1 cellular context compared by ENCODE assay signal in the genomic region with DNA sequence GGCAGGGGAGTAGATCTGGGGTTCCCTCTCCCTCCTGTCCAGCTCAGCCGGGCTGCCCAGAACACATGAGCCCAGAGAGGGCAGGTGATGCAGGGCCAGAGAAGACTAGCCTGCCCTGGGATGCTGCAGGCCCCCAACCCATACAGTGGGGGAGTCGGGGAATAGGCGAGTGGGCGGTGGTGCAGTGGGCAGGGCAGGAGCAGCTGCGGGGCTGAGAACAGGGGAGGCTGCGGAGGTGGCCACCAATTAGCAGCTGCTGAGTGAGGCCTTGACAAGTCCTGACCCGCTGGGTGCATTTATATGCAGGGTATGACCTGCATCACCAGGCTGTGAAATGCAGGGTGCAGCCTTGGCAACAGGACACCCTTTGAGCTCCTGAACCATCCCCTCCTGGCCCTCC.
TF ChIP-seq lines count a peak whose summit lies in the region.

No MANE protein-coding gene starts in this region.

TF ChIP-seq in GM23338, 12 proteins besides CTCF, POLR2A, EP300 and RAD21 (continued from another document):
- TF ChIP-seq, protein P1, sequence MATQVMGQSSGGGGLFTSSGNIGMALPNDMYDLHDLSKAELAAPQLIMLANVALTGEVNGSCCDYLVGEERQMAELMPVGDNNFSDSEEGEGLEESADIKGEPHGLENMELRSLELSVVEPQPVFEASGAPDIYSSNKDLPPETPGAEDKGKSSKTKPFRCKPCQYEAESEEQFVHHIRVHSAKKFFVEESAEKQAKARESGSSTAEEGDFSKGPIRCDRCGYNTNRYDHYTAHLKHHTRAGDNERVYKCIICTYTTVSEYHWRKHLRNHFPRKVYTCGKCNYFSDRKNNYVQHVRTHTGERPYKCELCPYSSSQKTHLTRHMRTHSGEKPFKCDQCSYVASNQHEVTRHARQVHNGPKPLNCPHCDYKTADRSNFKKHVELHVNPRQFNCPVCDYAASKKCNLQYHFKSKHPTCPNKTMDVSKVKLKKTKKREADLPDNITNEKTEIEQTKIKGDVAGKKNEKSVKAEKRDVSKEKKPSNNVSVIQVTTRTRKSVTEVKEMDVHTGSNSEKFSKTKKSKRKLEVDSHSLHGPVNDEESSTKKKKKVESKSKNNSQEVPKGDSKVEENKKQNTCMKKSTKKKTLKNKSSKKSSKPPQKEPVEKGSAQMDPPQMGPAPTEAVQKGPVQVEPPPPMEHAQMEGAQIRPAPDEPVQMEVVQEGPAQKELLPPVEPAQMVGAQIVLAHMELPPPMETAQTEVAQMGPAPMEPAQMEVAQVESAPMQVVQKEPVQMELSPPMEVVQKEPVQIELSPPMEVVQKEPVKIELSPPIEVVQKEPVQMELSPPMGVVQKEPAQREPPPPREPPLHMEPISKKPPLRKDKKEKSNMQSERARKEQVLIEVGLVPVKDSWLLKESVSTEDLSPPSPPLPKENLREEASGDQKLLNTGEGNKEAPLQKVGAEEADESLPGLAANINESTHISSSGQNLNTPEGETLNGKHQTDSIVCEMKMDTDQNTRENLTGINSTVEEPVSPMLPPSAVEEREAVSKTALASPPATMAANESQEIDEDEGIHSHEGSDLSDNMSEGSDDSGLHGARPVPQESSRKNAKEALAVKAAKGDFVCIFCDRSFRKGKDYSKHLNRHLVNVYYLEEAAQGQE (IDR thresholded peaks at IDR 0.05; ENCODE audit: unreplicated experiment): no peak
- no peak for TF ChIP-seq POLR2AphosphoS5 (IDR thresholded peaks at IDR 0.05; ENCODE audit: low read depth)
- no peak for TF ChIP-seq JUNB (IDR thresholded peaks at IDR 0.05; ENCODE audit: unreplicated experiment)
